Comparison of ENCODE assay signal across 8 cellular contexts in genomic region chr7:22854158-22855048, GRCh38. TPM values are rescaled to one million over a fixed set of nuclear protein-coding genes. Genes with fewer than 3 reads are reported as not detected.
A peak's percentile ranks its signal among the peaks of the same experiment; 100 is the strongest.
DNase-seq lines count a peak whose midpoint lies in the region; ATAC-seq and TF ChIP-seq lines count a peak whose summit lies in the region.

No MANE protein-coding gene starts in this region.

- peak overlapping the region; percentile 69 for H3K4me3 ChIP-seq in SJCRH30

- peaks cover 30% of the 10 kb centered on the region for H3K4me1 Mint-ChIP-seq in activated naive CD4-positive, alpha-beta T cell treated with anti-CD3 and anti-CD28 coated beads, Interleukin-2, amount 50 U/mL, for 24 hours
- H3K4me1 Mint-ChIP-seq in type B pancreatic cell (ENCODE audit: unreplicated experiment): no peaks in the 10 kb centered on the region

- H3K27ac ChIP-seq in SJCRH30: peak overlapping the region; percentile 80

- H3K4me1 ChIP-seq in SJCRH30: peaks cover 20% of the 10 kb centered on the region

- ATAC-seq in GM21447 (IDR thresholded peaks at IDR 0.05; ENCODE audit: unreplicated experiment) (peak; percentile 81), Right ventricle myocardium superior (ENCODE audit: poor library complexity) (peak; percentile 96)

- peak overlapping the region; percentile 98 for H3K4me3 Mint-ChIP-seq in activated naive CD4-positive, alpha-beta T cell treated with anti-CD3 and anti-CD28 coated beads, Interleukin-2, amount 50 U/mL, for 24 hours
- H3K4me3 Mint-ChIP-seq in type B pancreatic cell: peak overlapping the region; percentile 94

- H3K36me3 ChIP-seq in SJCRH30: peaks cover 18% of the 10 kb centered on the region

- no peaks in the 10 kb centered on the region for H3K27me3 Mint-ChIP-seq in activated naive CD4-positive, alpha-beta T cell treated with anti-CD3 and anti-CD28 coated beads, Interleukin-2, amount 50 U/mL, for 24 hours
- H3K27me3 Mint-ChIP-seq in type B pancreatic cell: peaks cover 4% of the 10 kb centered on the region

- H3K9me3 ChIP-seq in SJCRH30 (replicated peaks): no peaks in the 10 kb centered on the region

- H3K27me3 ChIP-seq in SJCRH30: no peaks in the 10 kb centered on the region

- H3K9me3 Mint-ChIP-seq in activated naive CD4-positive, alpha-beta T cell treated with anti-CD3 and anti-CD28 coated beads, Interleukin-2, amount 50 U/mL, for 24 hours: no peaks in the 10 kb centered on the region
- no peaks in the 10 kb centered on the region for H3K9me3 Mint-ChIP-seq in type B pancreatic cell

- peak overlapping the region; percentile 96 for H3K27ac Mint-ChIP-seq in activated naive CD4-positive, alpha-beta T cell treated with anti-CD3 and anti-CD28 coated beads, Interleukin-2, amount 50 U/mL, for 24 hours
- peak overlapping the region; percentile 91 for H3K27ac Mint-ChIP-seq in type B pancreatic cell

- peak; percentile 53 for TF ChIP-seq CTCF in type B pancreatic cell (conservative IDR thresholded peaks at IDR 0.05)

- H3K36me3 Mint-ChIP-seq in activated naive CD4-positive, alpha-beta T cell treated with anti-CD3 and anti-CD28 coated beads, Interleukin-2, amount 50 U/mL, for 24 hours: peaks cover 24% of the 10 kb centered on the region
- H3K36me3 Mint-ChIP-seq in type B pancreatic cell: peaks cover 13% of the 10 kb centered on the region

- DNase-seq in Daoy (ENCODE audit: low read depth): peak; percentile 98
- peak in 75 of 76 experiments; percentile 25 to 95 (median 83) for DNase-seq in HUDEP-2 (lab: John Stamatoyannopoulos, UW; ENCODE audit: unreplicated experiment in 76 of 76)
- DNase-seq in SJCRH30: peak; percentile 91
- DNase-seq in Right ventricle myocardium superior: peak; percentile 95
- peak; percentile 56 for DNase-seq in pons (ENCODE audit: low spot score)
- peak; percentile 76 for DNase-seq in type B pancreatic cell (ENCODE audit: extremely low spot score, unreplicated experiment)

- intact Hi-C loops in Right ventricle myocardium superior (cut with DNase I): loop anchor here (5.0 kb wide), 2 partner anchors 158 to 203 kb away; partner anchors contain the start of gene HYCC1

RNA-seq across cellular contexts. Expression of gene TOMM7, which starts 31.8 kb away (rescaled TPM):
- 383 and 387 TPM in 2 replicates for total RNA-seq in Daoy (2014; rRNA removed; shearing (Covaris generic))
- total RNA-seq in SJCRH30 (2014; rRNA removed; shearing (Covaris generic)): 164 and 165 TPM in 2 replicates
- total RNA-seq in Right ventricle myocardium superior: 634 TPM
- total RNA-seq in type B pancreatic cell (ENCODE audit: low replicate concordance): 222 and 327 TPM in 2 replicates

Comparison
In these comparisons a context has a peak if more than half of its experiments do, and no peak if none do; other contexts are left out.
1. Peak in every context shown above with its lines: DNase-seq, ATAC-seq, H3K4me3 ChIP-seq and H3K27ac ChIP-seq.